ENCODE assay signal across 18 cellular contexts in genomic region chr2:180411631-180412030, GRCh38.
DNase-seq lines count a peak whose midpoint lies in the region; ATAC-seq, FAIRE-seq and TF ChIP-seq lines count a peak whose summit lies in the region.
"Had no signal": no experiment of that assay in that cellular context is flagged by ENCODE, and none has a peak within 500 bp of the region (broad histone marks: within the 10 kb centered on the region; RNA-seq: fewer than 3 reads in every experiment).

No MANE protein-coding gene starts in this region.

- no peak for TF ChIP-seq EP300 in A549 (IDR thresholded peaks at IDR 0.05)

- H3K27me3 Mint-ChIP-seq in MCF 10A (ENCODE audit: insufficient read depth, unreplicated experiment): no peaks in the 10 kb centered on the region
- H3K27me3 Mint-ChIP-seq: activated CD4-positive, alpha-beta T cell treated with anti-CD3 and anti-CD28 coated beads, Interleukin-2, amount 10 ng/mL, durations not matched to agents 24 days and 14 days had no signal

- TF ChIP-seq CTCF in A549 (IDR thresholded peaks at IDR 0.05) (no peak), MCF 10A (IDR thresholded peaks at IDR 0.05; ENCODE audit: unreplicated experiment) (no peak)

- BruUV-seq in MCF 10A (replicated peaks; lab: Mats Ljungman, UMichigan): no TSS peak

- CTCF ChIA-PET in A549 (lab: Yijun Ruan, JAX) (no interaction called here), MCF 10A (lab: Yijun Ruan, JAX) (interaction anchor here (0.6 to 0.7 kb wide), 3 partner anchors 190 to 568 kb away, joined by 3 read pairs; no protein-coding TSS in a partner anchor)

- H3K4me2 ChIP-seq in A549: peak overlapping the region; percentile 42

- H3K27ac Mint-ChIP-seq in MCF 10A (ENCODE audit: low read depth, unreplicated experiment): no peak overlapping the region
- H3K27ac Mint-ChIP-seq: activated CD4-positive, alpha-beta T cell treated with anti-CD3 and anti-CD28 coated beads, Interleukin-2, amount 10 ng/mL, durations not matched to agents 24 days and 14 days; effector memory CD8-positive, alpha-beta T cell had no signal

- no peak for TF ChIP-seq RAD21 in A549 (conservative IDR thresholded peaks at IDR 0.05 in 1 of 2, IDR thresholded peaks at IDR 0.05 in 1 of 2)

- intact Hi-C loops in MCF 10A (cut with micrococcal nuclease): no loop called here

- no peaks in the 10 kb centered on the region for H3K4me1 Mint-ChIP-seq in MCF 10A (ENCODE audit: insufficient read depth, unreplicated experiment)
- H3K4me1 Mint-ChIP-seq: activated CD4-positive, alpha-beta T cell treated with anti-CD3 and anti-CD28 coated beads, Interleukin-2, amount 10 ng/mL, durations not matched to agents 24 days and 14 days had no signal

- no peak overlapping the region for H3K4me3 ChIP-seq in A549
- H3K4me3 ChIP-seq: body of pancreas, heart left ventricle, upper lobe of right lung had no signal

- WGBS in A549 (ENCODE audit: missing lambda C conversion rate): 27% methylated on average over 5 of the region's 5 CpGs

- no peaks in the 10 kb centered on the region for H3K9me3 Mint-ChIP-seq in MCF 10A (ENCODE audit: unreplicated experiment)
- H3K9me3 Mint-ChIP-seq: activated CD4-positive, alpha-beta T cell treated with anti-CD3 and anti-CD28 coated beads, Interleukin-2, amount 10 ng/mL, durations not matched to agents 24 days and 14 days; effector memory CD8-positive, alpha-beta T cell had no signal

- no peak for FAIRE-seq in A549 (lab: Jason Lieb, UNC)

- DNase-seq in A549 (ENCODE audit: low read depth in 1 of 2, low spot score in 1 of 2) (no peak), foreskin melanocyte (peak; percentile 63), MCF 10A (ENCODE audit: unreplicated experiment) (no peak), NCI-H146 (lab: John Stamatoyannopoulos, UW) (no peak), GOT3 (lab: John Stamatoyannopoulos, UW) (no peak)
- DNase-seq: activated CD4-positive, alpha-beta T cell treated with anti-CD3 and anti-CD28 coated beads, Interleukin-2, amount 10 ng/mL, durations not matched to agents 24 days and 14 days; activated effector memory CD4-positive, alpha-beta T cell treated with anti-CD3 and anti-CD28 coated beads, Interleukin-2, amount 50 U/mL, for 16 hours; body of pancreas; DMS79; effector memory CD8-positive, alpha-beta T cell; heart left ventricle; NCI-H187; stimulated activated CD4-positive, alpha-beta T cell treated with anti-CD3 and anti-CD28 coated beads, Interleukin-15, amount 100 ng/mL, for 24 hours; stimulated activated CD8-positive, alpha-beta memory T cell treated with anti-CD3 and anti-CD28 coated beads, Interleukin-4, amount 100 ng/mL, for 48 hours; upper lobe of right lung had no signal

- no peak for TF ChIP-seq POLR2A in A549 (IDR thresholded peaks at IDR 0.05; ENCODE audit: low read length)

- ATAC-seq in A549: no peak
- peak; percentile 90 for ATAC-seq in GM19438 (IDR thresholded peaks at IDR 0.05; ENCODE audit: low read depth, unreplicated experiment)
- peak; percentile 72 for ATAC-seq in HG03342 (IDR thresholded peaks at IDR 0.05; ENCODE audit: unreplicated experiment)
- ATAC-seq in GM21576 (IDR thresholded peaks at IDR 0.05; ENCODE audit: unreplicated experiment): no peak
- ATAC-seq: body of pancreas; effector memory CD8-positive, alpha-beta T cell; heart left ventricle; upper lobe of right lung had no signal

- H3K27ac ChIP-seq in A549: no peak overlapping the region
- H3K27ac ChIP-seq: body of pancreas, heart left ventricle, upper lobe of right lung had no signal

- no peaks in the 10 kb centered on the region for H3K36me3 Mint-ChIP-seq in MCF 10A (ENCODE audit: insufficient read depth, unreplicated experiment)

- H3K9me3 ChIP-seq in A549: no peaks in the 10 kb centered on the region
- H3K9me3 ChIP-seq: body of pancreas, upper lobe of right lung had no signal

- POLR2A ChIA-PET in A549 (lab: Yijun Ruan, JAX) (no interaction called here), MCF 10A (lab: Yijun Ruan, JAX) (interaction anchor here (0.8 kb wide), 1 partner anchor 594 kb away, joined by 3 read pairs; no protein-coding TSS in a partner anchor)

- H3K4me1 ChIP-seq in A549: peaks cover 13% of the 10 kb centered on the region; the same call in 2 of the 3 replicates
- H3K4me1 ChIP-seq: body of pancreas, heart left ventricle, upper lobe of right lung had no signal

- no peak overlapping the region for H3K4me3 Mint-ChIP-seq in MCF 10A (ENCODE audit: unreplicated experiment)
- H3K4me3 Mint-ChIP-seq: activated CD4-positive, alpha-beta T cell treated with anti-CD3 and anti-CD28 coated beads, Interleukin-2, amount 10 ng/mL, durations not matched to agents 24 days and 14 days; effector memory CD8-positive, alpha-beta T cell had no signal

TF ChIP-seq in A549, 52 proteins besides CTCF, POLR2A, EP300 and RAD21:
- TF ChIP-seq E2F6 (IDR thresholded peaks at IDR 0.05; ENCODE audit: borderline replicate concordance, low read depth) (no peak), CBX2 (IDR thresholded peaks at IDR 0.05; ENCODE audit: borderline replicate concordance, low read depth) (no peak), USF2 (IDR thresholded peaks at IDR 0.05) (no peak), MAFK (IDR thresholded peaks at IDR 0.05; ENCODE audit: partially characterized antibody) (no peak), HES2 (IDR thresholded peaks at IDR 0.05) (no peak), EHF (CRISPR knock-in tag; IDR thresholded peaks at IDR 0.05) (no peak), FOSL2 (IDR thresholded peaks at IDR 0.05) (no peak), FOSL2 (CRISPR knock-in tag; IDR thresholded peaks at IDR 0.05) (no peak), CHD2 (IDR thresholded peaks at IDR 0.05; ENCODE audit: low read length, partially characterized antibody) (no peak), BHLHE40 (IDR thresholded peaks at IDR 0.05; ENCODE audit: low read depth, low read length) (no peak), TFCP2L1 (CRISPR knock-in tag; IDR thresholded peaks at IDR 0.05) (no peak), NPAS2 (CRISPR knock-in tag; IDR thresholded peaks at IDR 0.05; ENCODE audit: borderline replicate concordance) (no peak), PHF8 (IDR thresholded peaks at IDR 0.05; ENCODE audit: borderline replicate concordance, low read depth) (no peak), CHD4 (IDR thresholded peaks at IDR 0.05; ENCODE audit: borderline replicate concordance) (no peak), SREBF2 (IDR thresholded peaks at IDR 0.05) (no peak), POLR2AphosphoS2 (conservative IDR thresholded peaks at IDR 0.05; ENCODE audit: low read length) (no peak), KDM1A (IDR thresholded peaks at IDR 0.05; ENCODE audit: low read depth) (no peak)

Comparison
In these comparisons a context has a peak if more than half of its experiments do, and no peak if none do; other contexts are left out.
1. ATAC-seq: peak in GM19438 (single experiment) and HG03342 (single experiment); none in A549 (0 of 2) and GM21576 (single experiment).